ENCODE assay signal across 12 cellular contexts in genomic region chr1:13225675-13226204, GRCh38. TPM values are rescaled to one million over a fixed set of nuclear protein-coding genes. Genes with fewer than 3 reads are reported as not detected.
A peak's percentile ranks its signal among the peaks of the same experiment; 100 is the strongest.
DNase-seq lines count a peak whose midpoint lies in the region; ATAC-seq and TF ChIP-seq lines count a peak whose summit lies in the region.
"Not testable (repeated sequence)": the region's sequence is repeated elsewhere in the genome, so short reads cannot be mapped to it uniquely, and the experiment has no call there.
"Had no signal": no experiment of that assay in that cellular context is flagged by ENCODE, and none has a peak within 500 bp of the region (broad histone marks: within the 10 kb centered on the region; RNA-seq: fewer than 3 reads in every experiment).

PRAMEF18 (minus strand) TSS chr1:13226154; CDS start chr1:13226106, 48 bp downstream.

- not testable (repeated sequence) for H3K27me3 ChIP-seq in upper lobe of left lung

- WGBS in upper lobe of left lung, 2 donors, result 80 to 87% methylated on average over 5 to 9 of the region's 9 CpGs

- H3K4me3 ChIP-seq in upper lobe of left lung, result not testable (repeated sequence)

- H3K36me3 ChIP-seq in upper lobe of left lung, result not testable (repeated sequence)

- intact Hi-C loops in Right ventricle myocardium superior (cut with DNase I), result not testable (repeated sequence)

- H3K27me3 Mint-ChIP-seq in activated T-helper 17 cell treated with anti-CD3 and anti-CD28 coated beads, Interleukin-2, amount 50 U/mL, for 72 hours, result peaks cover 11% of the 10 kb centered on the region
- H3K27me3 Mint-ChIP-seq in natural killer cell treated with Interleukin-12 subunit alpha and Interleukin-12 subunit beta and Interleukin-15 and Interleukin-18, amount 100 ng/mL, for 72 hours, result not testable (repeated sequence)

- not testable (repeated sequence) for H3K36me3 Mint-ChIP-seq in activated T-helper 17 cell treated with anti-CD3 and anti-CD28 coated beads, Interleukin-2, amount 50 U/mL, for 72 hours (ENCODE audit: low read depth); natural killer cell treated with Interleukin-12 subunit alpha and Interleukin-12 subunit beta and Interleukin-15 and Interleukin-18, amount 100 ng/mL, for 72 hours; stimulated activated effector memory CD8-positive, alpha-beta T cell treated with anti-CD3 and anti-CD28 coated beads, Interleukin-12 subunit alpha, Interleukin-12 subunit beta, amount 100 ng/mL, for 72 hours

- H3K27ac ChIP-seq in upper lobe of left lung, result not testable (repeated sequence)

- TF ChIP-seq EP300 in upper lobe of left lung (IDR thresholded peaks at IDR 0.05), result not testable (repeated sequence)

- not testable (repeated sequence) for H3K27ac Mint-ChIP-seq in activated T-helper 17 cell treated with anti-CD3 and anti-CD28 coated beads, Interleukin-2, amount 50 U/mL, for 72 hours; natural killer cell treated with Interleukin-12 subunit alpha and Interleukin-12 subunit beta and Interleukin-15 and Interleukin-18, amount 100 ng/mL, for 72 hours; stimulated activated effector memory CD8-positive, alpha-beta T cell treated with anti-CD3 and anti-CD28 coated beads, Interleukin-12 subunit alpha, Interleukin-12 subunit beta, amount 100 ng/mL, for 72 hours

- peak; percentile 9 for ATAC-seq in activated T-helper 17 cell treated with anti-CD3 and anti-CD28 coated beads, Interleukin-2, amount 50 U/mL, for 72 hours (replicated peaks)
- not testable (repeated sequence) for ATAC-seq in Right ventricle myocardium superior (ENCODE audit: poor library complexity); left lobe of liver
- peak in 1 of 2 donors; percentile 48 for ATAC-seq in natural killer cell treated with Interleukin-12 subunit alpha and Interleukin-12 subunit beta and Interleukin-15 and Interleukin-18, amount 100 ng/mL, for 72 hours
- ATAC-seq in stimulated activated effector memory CD8-positive, alpha-beta T cell treated with anti-CD3 and anti-CD28 coated beads, Interleukin-12 subunit alpha, Interleukin-12 subunit beta, amount 100 ng/mL, for 72 hours, result peak; percentile 42
- ATAC-seq in upper lobe of left lung (ENCODE audit: low FRiP score in 2 of 2), result peak; percentile 34 to 40

- H3K4me1 Mint-ChIP-seq in activated T-helper 17 cell treated with anti-CD3 and anti-CD28 coated beads, Interleukin-2, amount 50 U/mL, for 72 hours; natural killer cell treated with Interleukin-12 subunit alpha and Interleukin-12 subunit beta and Interleukin-15 and Interleukin-18, amount 100 ng/mL, for 72 hours (ENCODE audit: low read depth in 2 of 2); stimulated activated effector memory CD8-positive, alpha-beta T cell treated with anti-CD3 and anti-CD28 coated beads, Interleukin-12 subunit alpha, Interleukin-12 subunit beta, amount 100 ng/mL, for 72 hours: not testable (repeated sequence)

- DNase-seq in Right ventricle myocardium superior (peak; percentile 21), left lobe of liver (ENCODE audit: low spot score) (peak; percentile 27)
- DNase-seq in natural killer cell treated with Interleukin-12 subunit alpha and Interleukin-12 subunit beta and Interleukin-15 and Interleukin-18, amount 100 ng/mL, for 72 hours (ENCODE audit: low spot score), result peak; percentile 49
- DNase-seq in stimulated activated effector memory CD8-positive, alpha-beta T cell treated with anti-CD3 and anti-CD28 coated beads, Interleukin-12 subunit alpha, Interleukin-12 subunit beta, amount 100 ng/mL, for 72 hours (ENCODE audit: low spot score in 2 of 2), result peak in 1 of 2 donors; percentile 42
- not testable (repeated sequence) for DNase-seq in upper lobe of left lung

- not testable (repeated sequence) for H3K4me1 ChIP-seq in upper lobe of left lung

- H3K4me3 Mint-ChIP-seq in activated T-helper 17 cell treated with anti-CD3 and anti-CD28 coated beads, Interleukin-2, amount 50 U/mL, for 72 hours; natural killer cell treated with Interleukin-12 subunit alpha and Interleukin-12 subunit beta and Interleukin-15 and Interleukin-18, amount 100 ng/mL, for 72 hours; stimulated activated effector memory CD8-positive, alpha-beta T cell treated with anti-CD3 and anti-CD28 coated beads, Interleukin-12 subunit alpha, Interleukin-12 subunit beta, amount 100 ng/mL, for 72 hours: not testable (repeated sequence)

- not testable (repeated sequence) for TF ChIP-seq POLR2A in upper lobe of left lung (IDR thresholded peaks at IDR 0.05)

- TF ChIP-seq CTCF in upper lobe of left lung (IDR thresholded peaks at IDR 0.05), result not testable (repeated sequence)

- not testable (repeated sequence) for H3K9me3 Mint-ChIP-seq in activated T-helper 17 cell treated with anti-CD3 and anti-CD28 coated beads, Interleukin-2, amount 50 U/mL, for 72 hours; natural killer cell treated with Interleukin-12 subunit alpha and Interleukin-12 subunit beta and Interleukin-15 and Interleukin-18, amount 100 ng/mL, for 72 hours; stimulated activated effector memory CD8-positive, alpha-beta T cell treated with anti-CD3 and anti-CD28 coated beads, Interleukin-12 subunit alpha, Interleukin-12 subunit beta, amount 100 ng/mL, for 72 hours

- H3K9me3 ChIP-seq in upper lobe of left lung, result not testable (repeated sequence)

RNA-seq across cellular contexts. Expression of gene PRAMEF18, which starts in this region (rescaled TPM):
- total RNA-seq in activated T-helper 17 cell treated with anti-CD3 and anti-CD28 coated beads, Interleukin-2, amount 50 U/mL, for 72 hours, result not detected
- total RNA-seq in Right ventricle myocardium superior (not detected), left lobe of liver (not detected), upper lobe of left lung (not detected)
- total RNA-seq in natural killer cell treated with Interleukin-12 subunit alpha and Interleukin-12 subunit beta and Interleukin-15 and Interleukin-18, amount 100 ng/mL, for 72 hours, result not detected
- total RNA-seq: CD4-positive, alpha-beta memory T cell; G401; GM12878; H4; HFFc6; HT1080 had no signal

Comparison
In these comparisons a context has a peak if more than half of its experiments do, and no peak if none do; other contexts are left out.
1. Peak in ATAC-seq in activated T-helper 17 cell treated with anti-CD3 and anti-CD28 coated beads, Interleukin-2, amount 50 U/mL, for 72 hours; RNA of the gene not detected or under 1 TPM.
2. Peak in DNase-seq in Right ventricle myocardium superior; RNA of the gene not detected or under 1 TPM.
3. Peak in DNase-seq in left lobe of liver; RNA of the gene not detected or under 1 TPM.
4. Peak in DNase-seq in natural killer cell treated with Interleukin-12 subunit alpha and Interleukin-12 subunit beta and Interleukin-15 and Interleukin-18, amount 100 ng/mL, for 72 hours; RNA of the gene not detected or under 1 TPM.
5. Peak in ATAC-seq in upper lobe of left lung; RNA of the gene not detected or under 1 TPM.